Comparison of ENCODE assay signal across 8 cellular contexts in the genomic region with DNA sequence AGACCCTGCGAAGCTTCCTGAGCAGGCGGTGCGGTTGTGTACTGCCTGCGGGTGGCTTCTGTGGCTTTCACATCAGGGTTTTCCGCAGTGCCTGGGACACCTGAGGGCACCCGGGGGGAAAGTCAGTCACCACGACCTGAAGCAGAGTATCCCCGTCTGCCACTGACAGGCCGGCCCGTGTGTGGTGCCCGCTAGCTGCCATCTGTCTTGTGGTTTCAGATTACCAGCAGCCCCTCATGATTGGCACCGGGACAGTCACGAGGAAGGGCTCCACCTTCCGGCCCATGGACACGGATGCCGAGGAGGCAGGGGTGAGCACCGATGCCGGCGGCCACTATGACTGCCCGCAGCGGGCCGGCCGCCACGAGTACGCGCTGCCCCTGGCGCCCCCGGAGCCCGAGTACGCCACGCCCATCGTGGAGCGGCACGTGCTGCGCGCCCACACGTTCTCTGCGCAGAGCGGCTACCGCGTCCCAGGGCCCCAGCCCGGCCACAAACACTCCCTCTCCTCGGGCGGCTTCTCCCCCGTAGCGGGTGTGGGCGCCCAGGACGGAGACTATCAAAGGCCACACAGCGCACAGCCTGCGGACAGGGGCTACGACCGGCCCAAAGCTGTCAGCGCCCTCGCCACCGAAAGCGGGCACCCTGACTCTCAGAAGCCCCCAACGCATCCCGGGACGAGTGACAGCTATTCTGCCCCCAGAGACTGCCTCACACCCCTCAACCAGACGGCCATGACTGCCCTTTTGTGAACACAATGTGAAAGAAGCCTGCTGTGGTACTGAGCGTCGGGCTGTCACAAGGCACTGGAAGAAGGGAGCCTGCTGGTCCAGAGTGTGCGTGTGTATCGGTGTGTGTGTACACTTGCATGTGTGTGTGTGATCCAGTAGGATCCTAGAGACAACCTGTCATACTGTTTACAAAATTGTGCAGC. TPM values are rescaled to one million over a fixed set of nuclear protein-coding genes. Genes with fewer than 3 reads are reported as not detected.
A peak's percentile ranks its signal among the peaks of the same experiment; 100 is the strongest.
DNase-seq lines count a peak whose midpoint lies in the region; ATAC-seq and TF ChIP-seq lines count a peak whose summit lies in the region.

No MANE protein-coding gene starts in this region.

- H3K27ac Mint-ChIP-seq in immature natural killer cell: peak overlapping the region; percentile 85 to 97 (median 93)

- peaks cover 12% of the 10 kb centered on the region for H3K4me1 ChIP-seq in GM23248 (ENCODE audit: insufficient read depth)

- H4K20me1 ChIP-seq in GM23248 (ENCODE audit: insufficient read depth): no peaks in the 10 kb centered on the region

- H2AFZ ChIP-seq in GM23248: no peak overlapping the region

- peak overlapping the region; percentile 85 to 95 (median 88) for H3K4me3 Mint-ChIP-seq in immature natural killer cell

- H3K27ac ChIP-seq in GM23248: no peak overlapping the region

- H3K9me2 ChIP-seq in GM23248 (ENCODE audit: insufficient read depth): no peaks in the 10 kb centered on the region

- DNase-seq in ELF-1 (ENCODE audit: low read depth, low spot score) (peak; percentile 80), T-helper 1 cell (peak; percentile 25 to 53 (median 31)), astrocyte of the spinal cord (ENCODE audit: low read depth, low spot score) (peak; percentile 49), immature natural killer cell (peak; percentile 65 to 68 (median 65)), COLO829 (ENCODE audit: low spot score) (no peak), GM23248 (no peak)
- peak; percentile 52 for DNase-seq in stimulated activated CD4-positive, alpha-beta T cell treated with anti-CD3 and anti-CD28 coated beads, Interleukin-15, amount 100 ng/mL, for 24 hours

- H3K9me3 Mint-ChIP-seq in immature natural killer cell: no peaks in the 10 kb centered on the region

- no peak overlapping the region for H3K9ac ChIP-seq in GM23248

- H3K36me3 ChIP-seq in GM23248 (ENCODE audit: low read depth): peaks cover 26% of the 10 kb centered on the region

- no peaks in the 10 kb centered on the region for H3K9me3 ChIP-seq in GM23248 (ENCODE audit: low read depth)

- H3K36me3 Mint-ChIP-seq in immature natural killer cell: peaks cover 0 to 2% (median 0%) of the 10 kb centered on the region in 3 donors

- peak overlapping the region; percentile 4 for H3K4me3 ChIP-seq in astrocyte of the spinal cord (ENCODE audit: low read depth, low read length)
- no peak overlapping the region for H3K4me3 ChIP-seq in GM23248

- WGBS in GM23248 (ENCODE audit: low coverage in 1 of 2, low lambda C conversion rate in 2 of 2, missing lambda C conversion rate in 2 of 2), 2 experiments: 70 to 71% methylated on average over 42 to 64 of the region's 64 CpGs

- H3K4me2 ChIP-seq in GM23248 (ENCODE audit: unreplicated experiment): no peak overlapping the region

- peaks cover 44 to 48% of the 10 kb centered on the region in 2 donors for H3K4me1 Mint-ChIP-seq in immature natural killer cell

- 0 out of 2 replicates have a peak, but pooled peaks cover 12% of the 10 kb centered on the region for H3K79me2 ChIP-seq in GM23248 (ENCODE audit: insufficient read depth)

- H3K27me3 ChIP-seq in GM23248 (replicated peaks; ENCODE audit: insufficient read depth): no peaks in the 10 kb centered on the region

- peaks cover 9% of the 10 kb centered on the region; the same call in 1 of the 2 replicates for H3F3A ChIP-seq in GM23248 (ENCODE audit: insufficient read depth)

- H3K27me3 Mint-ChIP-seq in immature natural killer cell (ENCODE audit: low read depth in 3 of 3): peaks cover 5 to 13% (median 13%) of the 10 kb centered on the region in 3 donors

- peak; percentile 56 for ATAC-seq in HG02798 (IDR thresholded peaks at IDR 0.05; ENCODE audit: poor library complexity, unreplicated experiment)

- TF ChIP-seq CTCF in astrocyte of the spinal cord (IDR thresholded peaks at IDR 0.05; ENCODE audit: low read depth, low read length): no peak

- in situ Hi-C loops in astrocyte of the spinal cord (cut with HindIII; ENCODE audit: low sequenced_read_pairs): no loop called here
- in situ Hi-C loops in GM23248 (cut with MboI): no loop called here

RNA-seq across cellular contexts. Expression of a gene that starts 54.4 kb away (rescaled TPM):
- 10 to 100 TPM in 1 of 3 donors, 1 to 10 TPM in 2; 5.3 to 17.8 (median 8.3) TPM for polyA plus RNA-seq in immature natural killer cell
- 71.8 and 81.4 TPM in 2 replicates for total RNA-seq in GM23248 (2014; rRNA removed; shearing (Covaris generic))
- 43.0 and 44.8 TPM in 2 replicates for polyA plus RNA-seq in GM23248 (2016; fragmentation: Nextera tagmentation; extraction: Ambion mirVana)

Comparison
In these comparisons a context has a peak if more than half of its experiments do, and no peak if none do; other contexts are left out.
1. DNase-seq: peak in ELF-1 (single experiment), T-helper 1 cell (5 of 5), astrocyte of the spinal cord (single experiment), immature natural killer cell (3 of 3) and stimulated activated CD4-positive, alpha-beta T cell treated with anti-CD3 and anti-CD28 coated beads, Interleukin-15, amount 100 ng/mL, for 24 hours (single experiment); none in COLO829 (single experiment) and GM23248 (single experiment).